Comparison of ENCODE assay signal across 15 cellular contexts in the genomic region with DNA sequence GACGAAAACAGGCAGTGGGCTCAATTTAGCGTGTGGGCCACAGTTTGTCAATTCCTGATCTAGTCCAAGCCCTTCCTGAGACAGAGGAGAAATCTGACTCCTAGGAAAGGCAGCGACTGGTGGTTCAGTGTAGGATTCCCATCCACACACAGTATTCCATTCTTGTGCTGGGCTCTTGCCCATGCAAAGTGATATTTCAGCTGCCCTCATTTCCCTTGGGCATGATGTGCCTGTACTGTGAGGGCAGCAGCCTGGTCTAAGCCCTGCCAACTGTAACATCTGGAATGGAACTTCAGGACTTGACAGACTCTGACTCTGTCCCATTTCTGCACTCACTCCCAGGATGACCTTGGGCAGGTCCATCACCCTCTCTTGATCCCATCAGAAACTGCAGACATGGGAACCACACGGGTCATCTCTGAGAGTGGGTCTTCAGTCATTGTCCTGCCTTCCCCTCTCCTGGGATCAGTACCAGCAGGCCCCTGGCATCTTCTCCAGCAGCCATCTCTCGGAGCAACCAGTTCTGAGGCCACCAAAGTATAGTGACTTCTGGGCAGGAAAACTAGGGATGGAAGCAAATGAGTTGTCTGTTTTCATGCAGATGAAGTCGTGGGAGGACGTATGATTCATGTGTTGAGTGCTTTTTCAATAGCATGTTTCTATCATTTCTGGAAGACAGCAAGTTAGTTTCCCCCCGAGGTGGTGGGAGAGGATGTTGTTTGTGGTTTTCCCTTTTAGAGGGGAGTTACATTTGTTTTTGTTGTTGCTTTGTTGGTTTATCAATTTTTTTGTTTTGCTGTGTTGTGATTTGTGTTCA. TPM values are rescaled to one million over a fixed set of nuclear protein-coding genes. Genes with fewer than 3 reads are reported as not detected.
DNase-seq lines count a peak whose midpoint lies in the region; ATAC-seq, FAIRE-seq and TF ChIP-seq lines count a peak whose summit lies in the region.
"Had no signal": no experiment of that assay in that cellular context is flagged by ENCODE, and none has a peak within 500 bp of the region (broad histone marks: within the 10 kb centered on the region; RNA-seq: fewer than 3 reads in every experiment).

No MANE protein-coding gene starts in this region.

- H3K9me3 ChIP-seq in BLaER1 treated with 17β-estradiol and CSF1 and Interleukin-3, amounts not matched to agents 10 nM and 100 nM (replicated peaks in 1 of 11) = no peaks in the 10 kb centered on the region
- H3K9me3 ChIP-seq: ascending aorta had no signal

- H3K27ac ChIP-seq in BLaER1 treated with 17β-estradiol and CSF1 and Interleukin-3, amounts not matched to agents 10 nM and 100 nM = peak overlapping the region in 3 of 11 experiments; percentile 1 to 18 (median 5); a peak in 3 of 22 replicates
- H3K27ac ChIP-seq: ascending aorta, HL-60 had no signal

- H3K9ac ChIP-seq in BLaER1 treated with 17β-estradiol and CSF1 and Interleukin-3, amounts not matched to agents 10 nM and 100 nM = no peak overlapping the region

- peak overlapping the region; percentile 16 for H3K27ac Mint-ChIP-seq in activated CD8-positive, alpha-beta T cell treated with anti-CD3 and anti-CD28 coated beads, Interleukin-2, amount 10 ng/mL, durations not matched to agents 7 days and 5 days
- H3K27ac Mint-ChIP-seq: CD4-positive, alpha-beta T cell; nephron progenitor cell had no signal

- peak; percentile 73 for FAIRE-seq in GM12891 (lab: Jason Lieb, UNC)

- peaks cover 4% of the 10 kb centered on the region for H3K36me3 Mint-ChIP-seq in activated CD8-positive, alpha-beta T cell treated with anti-CD3 and anti-CD28 coated beads, Interleukin-2, amount 10 ng/mL, durations not matched to agents 7 days and 5 days (ENCODE audit: low read depth)

- ATAC-seq in activated CD8-positive, alpha-beta T cell treated with anti-CD3 and anti-CD28 coated beads, Interleukin-2, amount 10 ng/mL, durations not matched to agents 7 days and 5 days = peak; percentile 30
- ATAC-seq in HG03280 (IDR thresholded peaks at IDR 0.05; ENCODE audit: unreplicated experiment) = no peak
- ATAC-seq: PC-3 had no signal

- H3K9me3 Mint-ChIP-seq in activated CD8-positive, alpha-beta T cell treated with anti-CD3 and anti-CD28 coated beads, Interleukin-2, amount 10 ng/mL, durations not matched to agents 7 days and 5 days (ENCODE audit: insufficient read depth) = no peaks in the 10 kb centered on the region
- H3K9me3 Mint-ChIP-seq: CD4-positive, alpha-beta T cell; nephron progenitor cell had no signal

- H3K4me1 Mint-ChIP-seq in activated CD8-positive, alpha-beta T cell treated with anti-CD3 and anti-CD28 coated beads, Interleukin-2, amount 10 ng/mL, durations not matched to agents 7 days and 5 days (ENCODE audit: low read depth) = peaks cover 35% of the 10 kb centered on the region

- DNase-seq in GM12891 (ENCODE audit: insufficient read length, low spot score) (no peak), foreskin melanocyte (peak; percentile 33), NCI-H446 treated with DMSO at 0.1 percent for 48 hours (lab: John Stamatoyannopoulos, UW) (no peak), HuH-7.5 (ENCODE audit: low spot score) (no peak), LoVo (ENCODE audit: low spot score) (no peak)
- DNase-seq in activated CD8-positive, alpha-beta T cell treated with anti-CD3 and anti-CD28 coated beads, Interleukin-2, amount 10 ng/mL, durations not matched to agents 7 days and 5 days = peak; percentile 33
- DNase-seq: CD4-positive, alpha-beta T cell; NCI-H146; nephron progenitor cell; PC-3 had no signal

- no peak overlapping the region for H3K4me3 Mint-ChIP-seq in activated CD8-positive, alpha-beta T cell treated with anti-CD3 and anti-CD28 coated beads, Interleukin-2, amount 10 ng/mL, durations not matched to agents 7 days and 5 days
- H3K4me3 Mint-ChIP-seq: CD4-positive, alpha-beta T cell; nephron progenitor cell had no signal

- H3K4me3 ChIP-seq in BLaER1 treated with 17β-estradiol and CSF1 and Interleukin-3, amounts not matched to agents 10 nM and 100 nM = no peak overlapping the region
- H3K4me3 ChIP-seq: ascending aorta had no signal

- peak overlapping the region; percentile 49 to 86 (median 73) for H3K4me2 ChIP-seq in BLaER1 treated with 17β-estradiol and CSF1 and Interleukin-3, amounts not matched to agents 10 nM and 100 nM

- peaks cover 35 to 49% (median 41%) of the 10 kb centered on the region in 10 experiments for H3K4me1 ChIP-seq in BLaER1 treated with 17β-estradiol and CSF1 and Interleukin-3, amounts not matched to agents 10 nM and 100 nM
- H3K4me1 ChIP-seq: ascending aorta had no signal

- no peaks in the 10 kb centered on the region for H4K20me1 ChIP-seq in BLaER1 treated with 17β-estradiol and CSF1 and Interleukin-3, amounts not matched to agents 10 nM and 100 nM

- no peak for TF ChIP-seq POLR2A in GM12891 (IDR thresholded peaks at IDR 0.05; ENCODE audit: low read depth, low read length)

- H3K27me3 Mint-ChIP-seq in activated CD8-positive, alpha-beta T cell treated with anti-CD3 and anti-CD28 coated beads, Interleukin-2, amount 10 ng/mL, durations not matched to agents 7 days and 5 days (ENCODE audit: low read depth) = peaks cover 5% of the 10 kb centered on the region
- H3K27me3 Mint-ChIP-seq: CD4-positive, alpha-beta T cell had no signal

- H3K27me3 ChIP-seq in BLaER1 treated with 17β-estradiol and CSF1 and Interleukin-3, amounts not matched to agents 10 nM and 100 nM = no peaks in the 10 kb centered on the region
- H3K27me3 ChIP-seq: ascending aorta had no signal

- POLR2A ChIA-PET in activated CD8-positive, alpha-beta T cell treated with anti-CD3 and anti-CD28 coated beads, Interleukin-2, amount 10 ng/mL, durations not matched to agents 7 days and 5 days (lab: Charles Lee) = no interaction called here

- CTCF ChIA-PET in activated CD8-positive, alpha-beta T cell treated with anti-CD3 and anti-CD28 coated beads, Interleukin-2, amount 10 ng/mL, durations not matched to agents 7 days and 5 days (lab: Charles Lee) = no interaction called here

- no peaks in the 10 kb centered on the region for H3K36me3 ChIP-seq in BLaER1 treated with 17β-estradiol and CSF1 and Interleukin-3, amounts not matched to agents 10 nM and 100 nM
- H3K36me3 ChIP-seq: ascending aorta had no signal

TF ChIP-seq in GM12891, 5 proteins besides CTCF, POLR2A, EP300 and RAD21:
- TF ChIP-seq PAX5 (IDR thresholded peaks at IDR 0.05; ENCODE audit: insufficient read depth, low read length, severe bottlenecking) (no peak), POU2F2 (IDR thresholded peaks at IDR 0.05; ENCODE audit: low read depth, low read length) (no peak), TAF1 (IDR thresholded peaks at IDR 0.05; ENCODE audit: low read depth, low read length) (no peak), POLR2AphosphoS5 (IDR thresholded peaks at IDR 0.05; ENCODE audit: low read depth, low read length) (no peak), SPI1 (IDR thresholded peaks at IDR 0.05; ENCODE audit: low read depth, low read length) (no peak)

RNA-seq across cellular contexts. Expression of a gene that starts 54.2 kb away (rescaled TPM):
- 5.9 TPM for polyA plus RNA-seq in GM12891 (2012; ENCODE audit: low read depth, missing spikeins)
- total RNA-seq in activated CD8-positive, alpha-beta T cell treated with anti-CD3 and anti-CD28 coated beads, Interleukin-2, amount 10 ng/mL, durations not matched to agents 7 days and 5 days = 1 to 10 TPM; 3.1 to 5.7 TPM
- total RNA-seq: ascending aorta, epithelial cell of proximal tubule, PC-3 had no signal

Comparison
In these comparisons a context has a peak if more than half of its experiments do, and no peak if none do; other contexts are left out.
1. DNase-seq: peak in activated CD8-positive, alpha-beta T cell treated with anti-CD3 and anti-CD28 coated beads, Interleukin-2, amount 10 ng/mL, durations not matched to agents 7 days and 5 days (single experiment) and foreskin melanocyte (single experiment); none in GM12891 (single experiment), NCI-H446 treated with DMSO at 0.1 percent for 48 hours (single experiment), HuH-7.5 (single experiment) and LoVo (single experiment).